Comparison of ENCODE assay signal across 8 cellular contexts in the genomic region with DNA sequence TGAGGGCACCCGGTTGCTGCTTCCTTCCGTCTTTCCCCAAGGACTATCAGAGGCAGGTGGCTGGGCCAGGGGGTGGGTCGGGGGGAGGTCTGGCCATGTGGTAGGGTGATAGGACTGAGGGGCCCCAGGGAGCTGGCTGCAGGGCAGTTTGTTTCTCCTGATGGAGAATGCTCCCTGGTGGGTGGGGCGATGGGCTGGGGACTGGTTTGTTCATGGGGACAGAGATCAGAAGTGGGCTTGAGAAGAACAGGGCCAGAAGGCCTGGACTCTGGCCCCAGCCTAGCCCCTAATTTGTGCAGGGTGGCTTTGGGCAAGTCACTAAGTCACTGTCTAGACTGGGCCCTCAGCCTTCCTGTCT.
DNase-seq lines count a peak whose midpoint lies in the region; ATAC-seq and TF ChIP-seq lines count a peak whose summit lies in the region.

No MANE protein-coding gene starts in this region.

- H3K27me3 ChIP-seq in left ventricle myocardium inferior (ENCODE audit: low read depth): no peaks in the 10 kb centered on the region
- no peaks in the 10 kb centered on the region for H3K27me3 ChIP-seq in skeletal muscle tissue (ENCODE audit: control insufficient read depth in 3 of 3, insufficient read depth in 3 of 3, low read length in 3 of 3)

- TF ChIP-seq CTCF in GM12865 (IDR thresholded peaks at IDR 0.05; ENCODE audit: insufficient read depth, low read depth, low read length, missing control alignments): no peak
- TF ChIP-seq CTCF in left ventricle myocardium inferior (IDR thresholded peaks at IDR 0.05; ENCODE audit: borderline replicate concordance): no peak

- intact Hi-C loops in left ventricle myocardium inferior (cut with micrococcal nuclease): no loop called here

- ATAC-seq in T-helper 17 cell (no peak), HG02623 (IDR thresholded peaks at IDR 0.05; ENCODE audit: unreplicated experiment) (no peak), HG02798 (IDR thresholded peaks at IDR 0.05; ENCODE audit: poor library complexity, unreplicated experiment) (no peak)

- H3K27ac ChIP-seq in left ventricle myocardium inferior (replicated peaks): peak overlapping the region; percentile 94
- H3K27ac ChIP-seq in skeletal muscle tissue (ENCODE audit: low read depth, low read length): peak overlapping the region; percentile 8

- H3K4me3 ChIP-seq in GM12865 (ENCODE audit: low read depth, low read length): peak overlapping the region; percentile 42
- peak overlapping the region; percentile 42 for H3K4me3 ChIP-seq in left ventricle myocardium inferior
- no peak overlapping the region for H3K4me3 ChIP-seq in skeletal muscle tissue (ENCODE audit: low read length in 3 of 3)

- H3K4me1 ChIP-seq in left ventricle myocardium inferior (peaks cover 94% of the 10 kb centered on the region), skeletal muscle tissue (ENCODE audit: control insufficient read depth in 3 of 3, insufficient read depth in 3 of 3, low read length in 3 of 3) (peaks cover 42 to 61% (median 49%) of the 10 kb centered on the region in 3 donors)

- no peaks in the 10 kb centered on the region for H3K9me3 ChIP-seq in T-helper 17 cell (ENCODE audit: control insufficient read depth, low read length, poor library complexity, severe bottlenecking)
- H3K9me3 ChIP-seq in left ventricle myocardium inferior (replicated peaks): no peaks in the 10 kb centered on the region
- H3K9me3 ChIP-seq in skeletal muscle tissue (ENCODE audit: control insufficient read depth in 3 of 3, low read length in 3 of 3): no peaks in the 10 kb centered on the region

- peaks cover 66% of the 10 kb centered on the region for H3K4me1 Mint-ChIP-seq in T-helper 17 cell

- peak overlapping the region; percentile 96 for H3K27ac Mint-ChIP-seq in T-helper 17 cell

- no peaks in the 10 kb centered on the region for H3K27me3 Mint-ChIP-seq in T-helper 17 cell

- peak overlapping the region; percentile 88 for H3K4me3 Mint-ChIP-seq in T-helper 17 cell

- peak overlapping the region in 1 of 3 donors; percentile 66 for H3K9ac ChIP-seq in skeletal muscle tissue (ENCODE audit: low read depth in 1 of 3, low read length in 3 of 3)

- H3K36me3 ChIP-seq in left ventricle myocardium inferior (peaks cover 28% of the 10 kb centered on the region), skeletal muscle tissue (ENCODE audit: control insufficient read depth in 3 of 3, insufficient read depth in 3 of 3, low read length in 3 of 3) (peaks cover 6 to 26% (median 10%) of the 10 kb centered on the region in 3 donors)

- DNase-seq in GM12865 (ENCODE audit: low read depth) (no peak), T-helper 17 cell (no peak), left ventricle myocardium inferior (no peak), RPMI8226 (no peak), NCI-H2107 (lab: John Stamatoyannopoulos, UW) (no peak)

- H3K36me3 Mint-ChIP-seq in T-helper 17 cell (ENCODE audit: low read depth): no peaks in the 10 kb centered on the region

Comparison
In these comparisons a context has a peak if more than half of its experiments do, and no peak if none do; other contexts are left out.
1. H3K4me3 ChIP-seq: peak in GM12865 (single experiment) and left ventricle myocardium inferior (single experiment); none in skeletal muscle tissue (0 of 3).